1 cellular context compared by ENCODE assay signal in the genomic region with DNA sequence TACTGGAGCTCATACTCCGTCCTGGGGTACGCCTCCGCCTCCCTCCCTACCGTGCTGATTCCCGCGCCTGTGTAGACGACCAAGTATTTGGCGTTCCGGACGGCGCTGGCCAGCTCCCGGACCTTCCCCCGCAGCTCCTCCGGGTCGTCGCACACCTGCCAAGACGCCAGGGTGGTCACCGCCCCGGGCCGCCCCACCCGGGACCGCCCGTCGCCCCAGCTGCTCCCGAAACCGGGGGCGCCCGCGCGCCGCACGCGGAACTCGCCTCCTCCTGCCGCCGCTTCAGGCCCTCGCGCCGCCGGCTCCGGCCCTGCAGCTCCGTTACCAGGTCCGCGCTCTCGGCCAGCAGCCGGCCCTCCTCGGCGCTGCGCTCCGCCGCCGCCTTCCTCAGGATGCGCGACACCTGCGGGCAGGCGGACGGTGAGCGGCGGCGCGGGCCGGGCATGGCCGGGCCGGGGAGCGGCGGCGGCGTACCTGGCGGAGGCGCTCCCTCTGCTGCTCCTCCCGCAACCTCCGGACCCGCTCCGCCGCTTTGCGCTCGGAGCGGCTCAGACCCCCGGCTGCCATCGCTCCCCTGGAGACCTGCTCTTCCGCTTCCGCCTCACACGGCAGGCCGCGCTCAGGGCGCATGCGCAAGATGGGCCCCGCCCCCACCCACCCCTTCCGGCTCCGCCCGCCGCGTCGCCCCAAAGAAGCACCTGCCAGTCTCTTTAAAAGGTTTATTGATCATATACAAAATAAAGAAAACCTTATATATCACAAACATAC.
TF ChIP-seq lines count a peak whose summit lies in the region.

TSS of gene SIRT7 (minus strand) at position 612 of the 768 bp plus-strand sequence. CDS start at position 567, 45 bp downstream.

TF ChIP-seq in HCT116, 20 proteins besides CTCF, POLR2A, EP300 and RAD21 (continued from another document):
- TF ChIP-seq SRF (IDR thresholded peaks at IDR 0.05; ENCODE audit: low read depth): no peak
